In the genomic region with DNA sequence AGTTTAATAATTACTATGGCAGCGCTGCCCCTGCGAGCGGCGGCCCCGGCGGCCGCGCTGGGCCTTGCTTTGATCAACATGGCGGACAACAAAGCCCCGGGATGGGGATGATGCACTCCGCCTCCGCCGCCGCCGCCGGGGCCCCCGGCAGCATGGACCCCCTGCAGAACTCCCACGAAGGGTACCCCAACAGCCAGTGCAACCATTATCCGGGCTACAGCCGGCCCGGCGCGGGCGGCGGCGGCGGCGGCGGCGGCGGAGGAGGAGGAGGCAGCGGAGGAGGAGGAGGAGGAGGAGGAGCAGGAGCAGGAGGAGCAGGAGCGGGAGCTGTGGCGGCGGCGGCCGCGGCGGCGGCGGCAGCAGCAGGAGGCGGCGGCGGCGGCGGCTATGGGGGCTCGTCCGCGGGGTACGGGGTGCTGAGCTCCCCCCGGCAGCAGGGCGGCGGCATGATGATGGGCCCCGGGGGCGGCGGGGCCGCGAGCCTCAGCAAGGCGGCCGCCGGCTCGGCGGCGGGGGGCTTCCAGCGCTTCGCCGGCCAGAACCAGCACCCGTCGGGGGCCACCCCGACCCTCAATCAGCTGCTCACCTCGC, we compare ENCODE assay signal across 8 cellular contexts. TPM values are rescaled to one million over a fixed set of nuclear protein-coding genes. Genes with fewer than 3 reads are reported as not detected.
DNase-seq lines count a peak whose midpoint lies in the region; ATAC-seq, FAIRE-seq and TF ChIP-seq lines count a peak whose summit lies in the region.

No MANE protein-coding gene starts in this region.

- H2AFZ ChIP-seq in astrocyte (ENCODE audit: low read depth, low read length): no peak overlapping the region

- H3K9me3 ChIP-seq in astrocyte (ENCODE audit: insufficient read depth, low read depth, low read length) (no peaks in the 10 kb centered on the region), iPS-15b (ENCODE audit: control insufficient read depth, insufficient read depth, low read length) (no peaks in the 10 kb centered on the region), skeletal muscle tissue (ENCODE audit: control insufficient read depth in 3 of 3, low read length in 3 of 3) (no peaks in the 10 kb centered on the region)

- H3K4me3 Mint-ChIP-seq in T-helper 1 cell treated with Interleukin-12 subunit alpha and Interleukin-12 subunit beta and Interleukin-4 antibody, amounts not matched to agents 30 μg/mL and 1 μg/mL, for 36 hours: peak overlapping the region; percentile 76
- H3K4me3 Mint-ChIP-seq in astrocyte (ENCODE audit: unreplicated experiment): peak overlapping the region; percentile 64

- H3K36me3 ChIP-seq in astrocyte (ENCODE audit: insufficient read depth, low read length) (no peaks in the 10 kb centered on the region), iPS-15b (ENCODE audit: control insufficient read depth, insufficient read depth, low read length) (no peaks in the 10 kb centered on the region), skeletal muscle tissue (ENCODE audit: control insufficient read depth in 3 of 3, insufficient read depth in 3 of 3, low read length in 3 of 3) (no peaks in the 10 kb centered on the region)

- peak overlapping the region; percentile 98 for H3K4me2 ChIP-seq in astrocyte (ENCODE audit: low read length)

- in situ Hi-C loops in Caki2 (cut with HindIII; ENCODE audit: low pct_unique_long_range_greater_than_20kb, low sequenced_read_pairs): no loop called here

- DNase-seq in Caki2 (ENCODE audit: low read depth) (peak; percentile 67), astrocyte (ENCODE audit: low read depth) (no peak), NCI-H774 (lab: John Stamatoyannopoulos, UW) (no peak)

- H3K27ac ChIP-seq in astrocyte (ENCODE audit: low read depth, low read length) (peak overlapping the region; percentile 90), skeletal muscle tissue (ENCODE audit: low read depth, low read length) (peak overlapping the region; percentile 93)

- peaks cover 3% of the 10 kb centered on the region for H3K36me3 Mint-ChIP-seq in T-helper 1 cell treated with Interleukin-12 subunit alpha and Interleukin-12 subunit beta and Interleukin-4 antibody, amounts not matched to agents 30 μg/mL and 1 μg/mL, for 36 hours (ENCODE audit: low read depth)
- no peaks in the 10 kb centered on the region for H3K36me3 Mint-ChIP-seq in astrocyte (ENCODE audit: low read depth, unreplicated experiment)

- H3K9me3 Mint-ChIP-seq in T-helper 1 cell treated with Interleukin-12 subunit alpha and Interleukin-12 subunit beta and Interleukin-4 antibody, amounts not matched to agents 30 μg/mL and 1 μg/mL, for 36 hours: no peaks in the 10 kb centered on the region
- no peaks in the 10 kb centered on the region for H3K9me3 Mint-ChIP-seq in astrocyte (ENCODE audit: unreplicated experiment)

- no peak for TF ChIP-seq CTCF in astrocyte (IDR thresholded peaks at IDR 0.05; ENCODE audit: insufficient read depth, low read depth, low read length)

- H3K27me3 Mint-ChIP-seq in T-helper 1 cell treated with Interleukin-12 subunit alpha and Interleukin-12 subunit beta and Interleukin-4 antibody, amounts not matched to agents 30 μg/mL and 1 μg/mL, for 36 hours (ENCODE audit: low read depth): no peaks in the 10 kb centered on the region
- H3K27me3 Mint-ChIP-seq in astrocyte (ENCODE audit: low read depth, unreplicated experiment): no peaks in the 10 kb centered on the region

- peaks cover 70% of the 10 kb centered on the region for H3K79me2 ChIP-seq in astrocyte (ENCODE audit: insufficient read depth, low read length)

- H3K4me3 ChIP-seq in astrocyte (ENCODE audit: insufficient read depth, low read depth, low read length) (peak overlapping the region; percentile 93), iPS-15b (ENCODE audit: low read depth, low read length) (peak overlapping the region; percentile 81), skeletal muscle tissue (ENCODE audit: low read length in 3 of 3) (peak overlapping the region in 2 of 3 donors; percentile 77 to 91)

- H3K27ac Mint-ChIP-seq in T-helper 1 cell treated with Interleukin-12 subunit alpha and Interleukin-12 subunit beta and Interleukin-4 antibody, amounts not matched to agents 30 μg/mL and 1 μg/mL, for 36 hours: peak overlapping the region; percentile 77
- H3K27ac Mint-ChIP-seq in astrocyte (ENCODE audit: unreplicated experiment): no peak overlapping the region

- H4K20me1 ChIP-seq in astrocyte (ENCODE audit: insufficient read depth, low read length): peaks cover 31% of the 10 kb centered on the region

- no peak for FAIRE-seq in astrocyte (lab: Jason Lieb, UNC)

- H3K4me1 ChIP-seq in astrocyte (ENCODE audit: insufficient read depth, low read length) (peaks cover 43% of the 10 kb centered on the region), iPS-15b (ENCODE audit: control insufficient read depth, insufficient read depth, low read length) (peaks cover 24% of the 10 kb centered on the region), skeletal muscle tissue (ENCODE audit: control insufficient read depth in 3 of 3, insufficient read depth in 3 of 3, low read length in 3 of 3) (peaks cover 17 to 30% (median 20%) of the 10 kb centered on the region in 3 donors)

- H3K27me3 ChIP-seq in astrocyte (ENCODE audit: insufficient read depth, low read length): no peaks in the 10 kb centered on the region
- H3K27me3 ChIP-seq in iPS-15b (ENCODE audit: control insufficient read depth, insufficient read depth, low read length): no peaks in the 10 kb centered on the region
- no peaks in the 10 kb centered on the region for H3K27me3 ChIP-seq in skeletal muscle tissue (ENCODE audit: control insufficient read depth in 3 of 3, insufficient read depth in 3 of 3, low read length in 3 of 3)

- ATAC-seq in HG03045 (IDR thresholded peaks at IDR 0.05; ENCODE audit: unreplicated experiment): peak; percentile 4
- ATAC-seq in HG03565 (IDR thresholded peaks at IDR 0.05; ENCODE audit: unreplicated experiment): no peak

- H3K4me1 Mint-ChIP-seq in T-helper 1 cell treated with Interleukin-12 subunit alpha and Interleukin-12 subunit beta and Interleukin-4 antibody, amounts not matched to agents 30 μg/mL and 1 μg/mL, for 36 hours (ENCODE audit: low read depth): peaks cover 45% of the 10 kb centered on the region
- H3K4me1 Mint-ChIP-seq in astrocyte (ENCODE audit: low read depth, unreplicated experiment): peaks cover 28% of the 10 kb centered on the region

- peak overlapping the region; percentile 97 for H3K9ac ChIP-seq in astrocyte (ENCODE audit: low read length)
- no peak overlapping the region for H3K9ac ChIP-seq in iPS-15b (ENCODE audit: low read depth, low read length)
- H3K9ac ChIP-seq in skeletal muscle tissue (ENCODE audit: low read depth in 1 of 3, low read length in 3 of 3): peak overlapping the region; percentile 81 to 94 (median 86)

RNA-seq across cellular contexts. Expression of gene ARID1B, which starts 1.5 kb away (rescaled TPM):
- total RNA-seq in Caki2 (2014; rRNA removed; shearing (Covaris generic); ENCODE audit: low replicate concordance): 3.2 and 6.9 TPM in 2 replicates
- total RNA-seq in astrocyte (75.4 and 78.2 TPM in 2 replicates), skeletal muscle tissue (73.6 TPM)
